8 cellular contexts compared by ENCODE assay signal in genomic region chr1:17494114-17494729, GRCh38. TPM values are rescaled to one million over a fixed set of nuclear protein-coding genes. Genes with fewer than 3 reads are reported as not detected.
A peak's percentile ranks its signal among the peaks of the same experiment; 100 is the strongest.
DNase-seq lines count a peak whose midpoint lies in the region; ATAC-seq, FAIRE-seq and TF ChIP-seq lines count a peak whose summit lies in the region.

No MANE protein-coding gene starts in this region.

- peak; percentile 43 for FAIRE-seq in RCC 7860 (lab: Jason Lieb, UNC)

- no peak for TF ChIP-seq POLR2A in suprapubic skin (IDR thresholded peaks at IDR 0.05)

- H3K27ac Mint-ChIP-seq in activated T-cell treated with anti-CD3 and anti-CD28 coated beads, Interleukin-2, amount 50 U/mL, for 72 hours, result no peak overlapping the region

- no peaks in the 10 kb centered on the region for H3K36me3 ChIP-seq in suprapubic skin

- H3K36me3 Mint-ChIP-seq in activated T-cell treated with anti-CD3 and anti-CD28 coated beads, Interleukin-2, amount 50 U/mL, for 72 hours (ENCODE audit: insufficient read depth in 2 of 2), result no peaks in the 10 kb centered on the region

- 20% methylated on average over 5 of the region's 5 CpGs for WGBS in suprapubic skin

- DNase-seq in CMK (ENCODE audit: low read depth) (peak; percentile 22), HK-2 (ENCODE audit: unreplicated experiment) (peak; percentile 80), RCC 7860 (ENCODE audit: low spot score) (peak; percentile 76), fibroblast of pulmonary artery (ENCODE audit: low read depth) (peak; percentile 70), nucleus accumbens (lab: John Stamatoyannopoulos, UW) (peak in 42 of 56 donors; percentile 1 to 80 (median 19)), suprapubic skin (ENCODE audit: low spot score in 2 of 2) (peak; percentile 82 to 84)
- peak; percentile 72 for DNase-seq in activated T-cell treated with anti-CD3 and anti-CD28 coated beads, Interleukin-2, amount 50 U/mL, for 72 hours

- peaks cover 3% of the 10 kb centered on the region for H3K4me1 ChIP-seq in suprapubic skin

- H3K9me3 Mint-ChIP-seq in activated T-cell treated with anti-CD3 and anti-CD28 coated beads, Interleukin-2, amount 50 U/mL, for 72 hours, result no peaks in the 10 kb centered on the region

- no peak overlapping the region for H3K4me3 ChIP-seq in fibroblast of pulmonary artery (replicated peaks; ENCODE audit: low read depth, low read length)
- H3K4me3 ChIP-seq in suprapubic skin, result no peak overlapping the region

- no peaks in the 10 kb centered on the region for H3K4me1 Mint-ChIP-seq in activated T-cell treated with anti-CD3 and anti-CD28 coated beads, Interleukin-2, amount 50 U/mL, for 72 hours (ENCODE audit: low read depth)

- ATAC-seq in activated T-cell treated with anti-CD3 and anti-CD28 coated beads, Interleukin-2, amount 50 U/mL, for 72 hours (replicated peaks in 1 of 2), result peak; percentile 98 to 99
- no peak for ATAC-seq in GM19351 (IDR thresholded peaks at IDR 0.05; ENCODE audit: unreplicated experiment)

- no peaks in the 10 kb centered on the region for H3K9me3 ChIP-seq in suprapubic skin

- peaks cover 7% of the 10 kb centered on the region for H3K27me3 Mint-ChIP-seq in activated T-cell treated with anti-CD3 and anti-CD28 coated beads, Interleukin-2, amount 50 U/mL, for 72 hours (ENCODE audit: low read depth)

- no peak for TF ChIP-seq EP300 in suprapubic skin (IDR thresholded peaks at IDR 0.05)

- TF ChIP-seq CTCF in fibroblast of pulmonary artery (IDR thresholded peaks at IDR 0.05; ENCODE audit: low read length, missing control alignments), result peak; percentile 92
- peak; percentile 73 to 81 for TF ChIP-seq CTCF in suprapubic skin (IDR thresholded peaks at IDR 0.05)

- no peaks in the 10 kb centered on the region for H3K27me3 ChIP-seq in suprapubic skin

- no peak overlapping the region for H3K27ac ChIP-seq in suprapubic skin

- no peak overlapping the region for H3K4me3 Mint-ChIP-seq in activated T-cell treated with anti-CD3 and anti-CD28 coated beads, Interleukin-2, amount 50 U/mL, for 72 hours

RNA-seq across cellular contexts. Expression of gene ARHGEF10L, which starts 45.3 kb away (rescaled TPM):
- not detected for total RNA-seq in activated T-cell treated with anti-CD3 and anti-CD28 coated beads, Interleukin-2, amount 50 U/mL, for 72 hours
- total RNA-seq in suprapubic skin, result 100 to 1,000 TPM in 1 of 4 donors, 10 to 100 TPM in 3; 65.0 to 136 (median 94.1) TPM

RNA-seq across cellular contexts. Expression of gene RCC2, which starts 54.7 kb away (rescaled TPM):
- total RNA-seq in activated T-cell treated with anti-CD3 and anti-CD28 coated beads, Interleukin-2, amount 50 U/mL, for 72 hours, result 100 to 1,000 TPM; 217 to 272 TPM
- 10 to 100 TPM; 68.7 to 86.3 (median 74.5) TPM for total RNA-seq in suprapubic skin

Comparison
In these comparisons a context has a peak if more than half of its experiments do, and no peak if none do; other contexts are left out.
1. DNase-seq: peak in every context shown above with its lines; median percentile 83 in suprapubic skin; 80 in HK-2; 76 in RCC 7860; 72 in activated T-cell treated with anti-CD3 and anti-CD28 coated beads, Interleukin-2, amount 50 U/mL, for 72 hours; 70 in fibroblast of pulmonary artery; 22 in CMK; 19 in nucleus accumbens.
2. RNA of gene ARHGEF10L, which starts 45.3 kb away (total RNA-seq): 65.0 to 136 TPM in suprapubic skin; not detected in activated T-cell treated with anti-CD3 and anti-CD28 coated beads, Interleukin-2, amount 50 U/mL, for 72 hours; every median in the first group is over 10 times any median in the second.